Comparison of ENCODE assay signal across 33 cellular contexts in the genomic region with DNA sequence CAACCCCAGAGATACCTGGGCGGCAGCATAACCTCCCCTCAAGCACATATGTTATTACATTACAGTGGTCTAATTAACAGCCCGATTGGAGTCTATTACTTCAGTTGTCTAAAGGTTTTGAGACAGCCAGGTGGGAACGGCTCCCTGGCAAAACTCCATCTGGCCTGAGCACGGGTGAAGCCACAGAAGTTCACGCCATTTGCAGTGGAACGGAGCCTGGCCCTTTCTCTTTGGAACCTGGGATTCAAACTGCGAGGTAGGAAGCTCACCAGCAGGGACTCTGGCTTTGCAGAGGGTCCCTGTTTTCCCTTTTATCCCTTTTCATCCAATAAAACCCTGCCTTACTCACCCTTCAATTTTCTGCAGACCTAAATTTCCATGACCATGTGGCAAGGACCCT.
"Had no signal": no experiment of that assay in that cellular context is flagged by ENCODE, and none has a peak within 500 bp of the region (broad histone marks: within the 10 kb centered on the region; RNA-seq: fewer than 3 reads in every experiment).

No MANE protein-coding gene starts in this region.

- H3K9ac ChIP-seq: SK-N-SH had no signal

- H3K27me3 Mint-ChIP-seq: activated naive CD8-positive, alpha-beta T cell treated with anti-CD3 and anti-CD28 coated beads, Interleukin-2, amount 50 U/mL, for 24 hours; brain had no signal

- H3K4me1 Mint-ChIP-seq: activated CD4-positive, alpha-beta memory T cell treated with anti-CD3 and anti-CD28 coated beads, Interleukin-2, amount 10 ng/mL, durations not matched to agents 7 days and 5 days; activated CD8-positive, alpha-beta memory T cell treated with anti-CD3 and anti-CD28 coated beads, Interleukin-2, amount 10 ng/mL, durations not matched to agents 7 days and 5 days; activated naive CD4-positive, alpha-beta T cell treated with anti-CD3 and anti-CD28 coated beads, Interleukin-2, amount 10 ng/mL, durations not matched to agents 7 days and 5 days; activated naive CD8-positive, alpha-beta T cell treated with anti-CD3 and anti-CD28 coated beads, Interleukin-2, amount 50 U/mL, for 24 hours had no signal

- H3K4me2 ChIP-seq: SK-N-SH had no signal

- H3K36me3 ChIP-seq: Peyer's patch, SJSA1 had no signal

- H3K9me3 ChIP-seq: Peyer's patch, SJSA1, SK-N-SH had no signal

- H3K36me3 Mint-ChIP-seq: activated CD8-positive, alpha-beta memory T cell treated with anti-CD3 and anti-CD28 coated beads, Interleukin-2, amount 10 ng/mL, durations not matched to agents 7 days and 5 days; activated naive CD4-positive, alpha-beta T cell treated with anti-CD3 and anti-CD28 coated beads, Interleukin-2, amount 10 ng/mL, durations not matched to agents 7 days and 5 days; activated naive CD8-positive, alpha-beta T cell; brain had no signal

- H3K9me3 Mint-ChIP-seq: activated CD4-positive, alpha-beta memory T cell treated with anti-CD3 and anti-CD28 coated beads, Interleukin-2, amount 10 ng/mL, durations not matched to agents 7 days and 5 days; activated naive CD4-positive, alpha-beta T cell treated with anti-CD3 and anti-CD28 coated beads, Interleukin-2, amount 10 ng/mL, durations not matched to agents 7 days and 5 days; activated naive CD8-positive, alpha-beta T cell treated with anti-CD3 and anti-CD28 coated beads, Interleukin-2, amount 50 U/mL, for 24 hours; T-helper 1 cell treated with Interleukin-12 subunit alpha and Interleukin-12 subunit beta and Interleukin-4 antibody, amounts not matched to agents 30 μg/mL and 1 μg/mL, for 36 hours had no signal

- DNase-seq: activated CD4-positive, alpha-beta memory T cell treated with anti-CD3 and anti-CD28 coated beads, Interleukin-2, amount 10 ng/mL, durations not matched to agents 7 days and 5 days; activated CD4-positive, alpha-beta T cell treated with anti-CD3 and anti-CD28 coated beads for 4 hours; activated CD4-positive, CD25-positive, alpha-beta regulatory T cell treated with anti-CD3 and anti-CD28 coated beads, Interleukin-2, amount 50 U/mL, for 72 hours; activated CD8-positive, alpha-beta memory T cell treated with anti-CD3 and anti-CD28 coated beads for 24 hours; activated CD8-positive, alpha-beta memory T cell treated with anti-CD3 and anti-CD28 coated beads, Interleukin-2, amount 10 ng/mL, durations not matched to agents 7 days and 5 days; activated CD8-positive, alpha-beta memory T cell treated with anti-CD3 and anti-CD28 coated beads, Interleukin-2, amount 50 U/mL, for 48 hours; activated effector memory CD4-positive, alpha-beta T cell treated with Interleukin-2 at 50 U/mL for 16 hours; activated naive CD4-positive, alpha-beta T cell treated with anti-CD3 and anti-CD28 coated beads, Interleukin-2, amount 10 ng/mL, durations not matched to agents 7 days and 5 days; activated naive CD8-positive, alpha-beta T cell treated with anti-CD3 and anti-CD28 coated beads, Interleukin-2, amount 50 U/mL, for 24 hours; activated T-cell treated with anti-CD3 and anti-CD28 coated beads, Interleukin-2, amount 50 U/mL, for 48 hours; anterior cingulate cortex; Karpas-422; NCI-H1105; NCI-H1417 treated with DMSO at 0.1 percent for 48 hours; NCI-H187 treated with DMSO at 0.1 percent for 48 hours; NCI-H2081; NCI-H2171 treated with DMSO at 0.1 percent for 48 hours; NCI-H2227 treated with DMSO at 0.1 percent for 48 hours; NCI-H446; NCI-H510A treated with DMSO at 0.1 percent for 48 hours; NCI-H526 treated with DMSO at 0.1 percent for 48 hours; NCI-H82; NK-92 treated with Interleukin-12 subunit alpha and Interleukin-12 subunit beta, amount 100 ng/mL, for 24 hours; PC-3; Peyer's patch; RPMI8226; SHP77 treated with DMSO at 0.1 percent for 48 hours had no signal

- H3K4me3 ChIP-seq: Peyer's patch, SJSA1 had no signal

- H3K27ac ChIP-seq: Peyer's patch, SJSA1 had no signal

- H3K27ac Mint-ChIP-seq: activated CD4-positive, alpha-beta memory T cell treated with anti-CD3 and anti-CD28 coated beads, Interleukin-2, amount 10 ng/mL, durations not matched to agents 7 days and 5 days; activated CD8-positive, alpha-beta memory T cell treated with anti-CD3 and anti-CD28 coated beads, Interleukin-2, amount 10 ng/mL, durations not matched to agents 7 days and 5 days; activated naive CD4-positive, alpha-beta T cell treated with anti-CD3 and anti-CD28 coated beads, Interleukin-2, amount 10 ng/mL, durations not matched to agents 7 days and 5 days; activated naive CD8-positive, alpha-beta T cell; activated naive CD8-positive, alpha-beta T cell treated with anti-CD3 and anti-CD28 coated beads, Interleukin-2, amount 50 U/mL, for 24 hours; T-helper 1 cell treated with Interleukin-12 subunit alpha and Interleukin-12 subunit beta and Interleukin-4 antibody, amounts not matched to agents 30 μg/mL and 1 μg/mL, for 36 hours; T-helper 2 cell treated with Interferon-gamma antibody and Interleukin-4, amounts not matched to agents 5 μg/mL and 100 μg/mL, for 36 hours had no signal

- ATAC-seq: activated CD8-positive, alpha-beta memory T cell treated with anti-CD3 and anti-CD28 coated beads, Interleukin-2, amount 10 ng/mL, durations not matched to agents 7 days and 5 days; activated naive CD8-positive, alpha-beta T cell treated with anti-CD3 and anti-CD28 coated beads, Interleukin-2, amount 50 U/mL, for 24 hours; PC-3 had no signal

- H3K4me3 Mint-ChIP-seq: activated CD4-positive, alpha-beta memory T cell treated with anti-CD3 and anti-CD28 coated beads, Interleukin-2, amount 10 ng/mL, durations not matched to agents 7 days and 5 days; activated CD8-positive, alpha-beta memory T cell treated with anti-CD3 and anti-CD28 coated beads, Interleukin-2, amount 10 ng/mL, durations not matched to agents 7 days and 5 days; activated naive CD4-positive, alpha-beta T cell treated with anti-CD3 and anti-CD28 coated beads, Interleukin-2, amount 10 ng/mL, durations not matched to agents 7 days and 5 days; activated naive CD8-positive, alpha-beta T cell; activated naive CD8-positive, alpha-beta T cell treated with anti-CD3 and anti-CD28 coated beads, Interleukin-2, amount 50 U/mL, for 24 hours; brain; T-helper 1 cell treated with Interleukin-12 subunit alpha and Interleukin-12 subunit beta and Interleukin-4 antibody, amounts not matched to agents 30 μg/mL and 1 μg/mL, for 36 hours; T-helper 2 cell treated with Interferon-gamma antibody and Interleukin-4, amounts not matched to agents 5 μg/mL and 100 μg/mL, for 36 hours had no signal

- H3K4me1 ChIP-seq: Peyer's patch, SJSA1 had no signal

- H3K27me3 ChIP-seq: Peyer's patch, SJSA1 had no signal
